ENCODE assay signal across 8 cellular contexts in genomic region chr3:184560992-184561328, GRCh38. TPM values are rescaled to one million over a fixed set of nuclear protein-coding genes. Genes with fewer than 3 reads are reported as not detected.
DNase-seq lines count a peak whose midpoint lies in the region; ATAC-seq and TF ChIP-seq lines count a peak whose summit lies in the region.

No MANE protein-coding gene starts in this region.

- H3K27me3 ChIP-seq in body of pancreas: no peaks in the 10 kb centered on the region

- WGBS in body of pancreas, 2 donors: 11 to 14% methylated on average over 14 of the region's 14 CpGs

- TF ChIP-seq CTCF in AG10803 (conservative IDR thresholded peaks at IDR 0.05; ENCODE audit: low read length) (no peak), body of pancreas (IDR thresholded peaks at IDR 0.05) (no peak), mucosa of descending colon (IDR thresholded peaks at IDR 0.05) (no peak)

- H3K4me1 ChIP-seq in body of pancreas (peaks cover 60% of the 10 kb centered on the region), mucosa of descending colon (ENCODE audit: low read depth) (peaks cover 42% of the 10 kb centered on the region)

- no peak for TF ChIP-seq POLR2A in body of pancreas (IDR thresholded peaks at IDR 0.05)

- H3K36me3 ChIP-seq in body of pancreas (replicated peaks in 1 of 2; ENCODE audit: insufficient read depth in 1 of 2, low read depth in 2 of 2) (no peaks in the 10 kb centered on the region), mucosa of descending colon (ENCODE audit: low read depth) (no peaks in the 10 kb centered on the region)

- intact Hi-C loops in body of pancreas (cut with DNase I) (no loop called here), mucosa of descending colon (cut with DNase I, micrococcal nuclease) (no loop called here)

- peak overlapping the region; percentile 49 for H3K4me3 ChIP-seq in AG10803 (ENCODE audit: low read length)
- H3K4me3 ChIP-seq in body of pancreas: no peak overlapping the region
- peak overlapping the region; percentile 35 for H3K4me3 ChIP-seq in mucosa of descending colon

- ATAC-seq in HG03139 (IDR thresholded peaks at IDR 0.05; ENCODE audit: unreplicated experiment) (peak; percentile 24), body of pancreas (peak; percentile 0), mucosa of descending colon (peak; percentile 11), GM19455 (IDR thresholded peaks at IDR 0.05; ENCODE audit: unreplicated experiment) (no peak)

- DNase-seq in AG10803 (ENCODE audit: low read depth) (no peak), body of pancreas (no peak), mucosa of descending colon (peak in 1 of 3 donors; percentile 43), NCI-H510A (lab: John Stamatoyannopoulos, UW) (no peak)
- no peak for DNase-seq in effector CD4-positive, alpha-beta T cell
- no peak for DNase-seq in activated effector memory CD4-positive, alpha-beta T cell treated with anti-CD3 and anti-CD28 coated beads, Interleukin-2, amount 50 U/mL, for 16 hours

- no peaks in the 10 kb centered on the region for H3K9me3 ChIP-seq in body of pancreas
- H3K9me3 ChIP-seq in mucosa of descending colon: no peaks in the 10 kb centered on the region

- H3K27ac ChIP-seq in body of pancreas: peak overlapping the region in 1 of 4 donors; percentile 13

RNA-seq across cellular contexts. Expression of gene EPHB3, which starts 0.6 kb away (rescaled TPM):
- total RNA-seq in body of pancreas: 10 to 100 TPM in 1 of 2 donors, 1 to 10 TPM in 1; 7.9 to 10.1 TPM
- 10 to 100 TPM; 14.1 to 57.2 (median 33.6) TPM for total RNA-seq in mucosa of descending colon

Comparison
In these comparisons a context has a peak if more than half of its experiments do, and no peak if none do; other contexts are left out.
1. H3K4me3 ChIP-seq: peak in AG10803 (single experiment) and mucosa of descending colon (single experiment); none in body of pancreas (0 of 2).